ENCODE assay signal across 8 cellular contexts in genomic region chr1:93847811-93848288, GRCh38.
A peak's percentile ranks its signal among the peaks of the same experiment; 100 is the strongest.
DNase-seq lines count a peak whose midpoint lies in the region; ATAC-seq and TF ChIP-seq lines count a peak whose summit lies in the region.

No MANE protein-coding gene starts in this region.

- H3K27ac ChIP-seq in 22Rv1: peak overlapping the region; percentile 94

- ATAC-seq in GM18511 (IDR thresholded peaks at IDR 0.05; ENCODE audit: unreplicated experiment) (peak; percentile 27), HG03064 (IDR thresholded peaks at IDR 0.05; ENCODE audit: low read depth, unreplicated experiment) (peak; percentile 19)

- DNase-seq in NCI-H2196 (lab: John Stamatoyannopoulos, UW; ENCODE audit: unreplicated experiment) (peak; percentile 71), choroid plexus epithelial cell (ENCODE audit: low read depth) (peak; percentile 64), left kidney (ENCODE audit: low read depth, low spot score) (peak; percentile 90)
- peak; percentile 67 for DNase-seq in activated CD4-positive, alpha-beta T cell treated with anti-CD3 and anti-CD28 coated beads for 1 hour
- peak; percentile 79 for DNase-seq in stimulated activated CD4-positive, alpha-beta T cell treated with anti-CD3 and anti-CD28 coated beads, Interleukin-2, amount 100 ng/mL, for 4 hours (ENCODE audit: low read depth)

- H3K4me3 ChIP-seq in choroid plexus epithelial cell (ENCODE audit: low read depth, low read length): peak overlapping the region; percentile 89

- TF ChIP-seq CTCF in 22Rv1 (IDR thresholded peaks at IDR 0.05): no peak
- TF ChIP-seq CTCF in choroid plexus epithelial cell (conservative IDR thresholded peaks at IDR 0.05; ENCODE audit: low read depth, low read length): no peak

Comparison
In these comparisons a context has a peak if more than half of its experiments do, and no peak if none do; other contexts are left out.
1. Peak in every context shown above with its lines: DNase-seq, ATAC-seq, H3K4me3 ChIP-seq and H3K27ac ChIP-seq.